Comparison of ENCODE assay signal across 15 cellular contexts in genomic region chr1:29081201-29081600, GRCh38. TPM values are rescaled to one million over a fixed set of nuclear protein-coding genes. Genes with fewer than 3 reads are reported as not detected.
A peak's percentile ranks its signal among the peaks of the same experiment; 100 is the strongest.
DNase-seq lines count a peak whose midpoint lies in the region; ATAC-seq and TF ChIP-seq lines count a peak whose summit lies in the region.
"Had no signal": no experiment of that assay in that cellular context is flagged by ENCODE, and none has a peak within 500 bp of the region (broad histone marks: within the 10 kb centered on the region; RNA-seq: fewer than 3 reads in every experiment).

No MANE protein-coding gene starts in this region.

- H3K4me3 Mint-ChIP-seq in activated naive CD8-positive, alpha-beta T cell = no peak overlapping the region
- H3K4me3 Mint-ChIP-seq in activated naive CD8-positive, alpha-beta T cell treated with anti-CD3 and anti-CD28 coated beads for 36 hours = no peak overlapping the region
- H3K4me3 Mint-ChIP-seq in T-helper 17 cell = no peak overlapping the region
- H3K4me3 Mint-ChIP-seq: CD4-positive, alpha-beta memory T cell; HFFc6 had no signal

- H3K27ac ChIP-seq in rectal smooth muscle tissue (ENCODE audit: low read depth, low read length) (peak overlapping the region; percentile 40), uterus (peak overlapping the region; percentile 90 to 91)
- H3K27ac ChIP-seq in effector memory CD4-positive, alpha-beta T cell (ENCODE audit: insufficient read depth, low read length, poor library complexity, severe bottlenecking) = no peak overlapping the region
- H3K27ac ChIP-seq: C4-2B, HL-60 had no signal

- ATAC-seq in T-helper 17 cell = no peak
- ATAC-seq in HG03097 (IDR thresholded peaks at IDR 0.05; ENCODE audit: low FRiP score, unreplicated experiment) = no peak
- ATAC-seq: GM12878 had no signal

- no peak for TF ChIP-seq POLR2A in uterus (IDR thresholded peaks at IDR 0.05)

- intact Hi-C loops in uterus (cut with DNase I; ENCODE audit: low total_unique reads) = no loop called here

- DNase-seq in activated naive CD8-positive, alpha-beta T cell treated with anti-CD3 and anti-CD28 coated beads for 36 hours = no peak
- DNase-seq in T-helper 17 cell (no peak), uterus (no peak)
- no peak for DNase-seq in effector memory CD4-positive, alpha-beta T cell
- DNase-seq: BE2C; CD4-positive, alpha-beta memory T cell; DMS79; HFFc6 had no signal

- no peak overlapping the region for H3K9ac ChIP-seq in rectal smooth muscle tissue (ENCODE audit: low read length)

- TF ChIP-seq CTCF in uterus (IDR thresholded peaks at IDR 0.05) = no peak

- H3K4me1 ChIP-seq in rectal smooth muscle tissue (ENCODE audit: control insufficient read depth, insufficient read depth, low read length) = peaks cover 14% of the 10 kb centered on the region
- no peaks in the 10 kb centered on the region for H3K4me1 ChIP-seq in uterus
- no peaks in the 10 kb centered on the region for H3K4me1 ChIP-seq in effector memory CD4-positive, alpha-beta T cell (ENCODE audit: control insufficient read depth, insufficient read depth, low read length, poor library complexity, severe bottlenecking)
- H3K4me1 ChIP-seq: BE2C had no signal

- H3K9me3 ChIP-seq in T-helper 17 cell (ENCODE audit: control insufficient read depth, low read length, poor library complexity, severe bottlenecking) (no peaks in the 10 kb centered on the region), uterus (no peaks in the 10 kb centered on the region)
- no peaks in the 10 kb centered on the region for H3K9me3 ChIP-seq in effector memory CD4-positive, alpha-beta T cell (ENCODE audit: control insufficient read depth, low read length)
- H3K9me3 ChIP-seq: BE2C, HAP-1 had no signal

- H3K4me1 Mint-ChIP-seq in activated naive CD8-positive, alpha-beta T cell (ENCODE audit: low read depth) = peaks cover 11% of the 10 kb centered on the region
- H3K4me1 Mint-ChIP-seq in activated naive CD8-positive, alpha-beta T cell treated with anti-CD3 and anti-CD28 coated beads for 36 hours = peaks cover 14% of the 10 kb centered on the region
- H3K4me1 Mint-ChIP-seq in T-helper 17 cell = no peaks in the 10 kb centered on the region

- H3K4me3 ChIP-seq in rectal smooth muscle tissue (ENCODE audit: low read length) = no peak overlapping the region
- H3K4me3 ChIP-seq in uterus = no peak overlapping the region
- H3K4me3 ChIP-seq in effector memory CD4-positive, alpha-beta T cell (ENCODE audit: insufficient read depth, low read depth, low read length, poor library complexity, severe bottlenecking) = no peak overlapping the region
- H3K4me3 ChIP-seq: GM12878, HAP-1 had no signal

- H3K9me3 Mint-ChIP-seq in activated naive CD8-positive, alpha-beta T cell (ENCODE audit: low read depth) = no peaks in the 10 kb centered on the region
- H3K9me3 Mint-ChIP-seq in activated naive CD8-positive, alpha-beta T cell treated with anti-CD3 and anti-CD28 coated beads for 36 hours = no peaks in the 10 kb centered on the region
- H3K9me3 Mint-ChIP-seq: HFFc6 had no signal

- no peaks in the 10 kb centered on the region for H3K27me3 Mint-ChIP-seq in activated naive CD8-positive, alpha-beta T cell
- H3K27me3 Mint-ChIP-seq in activated naive CD8-positive, alpha-beta T cell treated with anti-CD3 and anti-CD28 coated beads for 36 hours = no peaks in the 10 kb centered on the region
- no peaks in the 10 kb centered on the region for H3K27me3 Mint-ChIP-seq in T-helper 17 cell
- H3K27me3 Mint-ChIP-seq: CD4-positive, alpha-beta memory T cell had no signal

- H3K36me3 ChIP-seq in rectal smooth muscle tissue (ENCODE audit: control insufficient read depth, insufficient read depth, low read length) (no peaks in the 10 kb centered on the region), uterus (no peaks in the 10 kb centered on the region)
- H3K36me3 ChIP-seq in effector memory CD4-positive, alpha-beta T cell (ENCODE audit: control insufficient read depth, insufficient read depth, low read length) = peaks cover 24% of the 10 kb centered on the region
- H3K36me3 ChIP-seq: BE2C, HAP-1 had no signal

- H3K27me3 ChIP-seq in rectal smooth muscle tissue (ENCODE audit: control insufficient read depth, insufficient read depth, low read length) (no peaks in the 10 kb centered on the region), uterus (no peaks in the 10 kb centered on the region)
- no peaks in the 10 kb centered on the region for H3K27me3 ChIP-seq in effector memory CD4-positive, alpha-beta T cell (replicated peaks; ENCODE audit: control insufficient read depth, insufficient read depth, low read length, poor library complexity, severe bottlenecking)
- H3K27me3 ChIP-seq: BE2C had no signal

- peak overlapping the region; percentile 54 for H3K27ac Mint-ChIP-seq in activated naive CD8-positive, alpha-beta T cell
- H3K27ac Mint-ChIP-seq in activated naive CD8-positive, alpha-beta T cell treated with anti-CD3 and anti-CD28 coated beads for 36 hours = no peak overlapping the region
- peak overlapping the region; percentile 54 for H3K27ac Mint-ChIP-seq in T-helper 17 cell
- H3K27ac Mint-ChIP-seq: CD4-positive, alpha-beta memory T cell; HFFc6 had no signal

- peaks cover 3% of the 10 kb centered on the region for H3K36me3 Mint-ChIP-seq in activated naive CD8-positive, alpha-beta T cell
- no peaks in the 10 kb centered on the region for H3K36me3 Mint-ChIP-seq in activated naive CD8-positive, alpha-beta T cell treated with anti-CD3 and anti-CD28 coated beads for 36 hours
- H3K36me3 Mint-ChIP-seq in T-helper 17 cell (ENCODE audit: low read depth) = no peaks in the 10 kb centered on the region

RNA-seq across cellular contexts. Expression of gene TMEM200B, which starts 42.5 kb away (rescaled TPM):
- under 1 TPM; 0.90 to 0.99 TPM for total RNA-seq in activated naive CD8-positive, alpha-beta T cell treated with anti-CD3 and anti-CD28 coated beads for 36 hours
- not detected for total RNA-seq in T-helper 17 cell
- 10 to 100 TPM; 31.3 to 67.5 (median 41.9) TPM for total RNA-seq in uterus
- total RNA-seq: CD4-positive, alpha-beta memory T cell had no signal

Comparison
In these comparisons a context has a peak if more than half of its experiments do, and no peak if none do; other contexts are left out.
1. RNA of gene TMEM200B, which starts 42.5 kb away (total RNA-seq): 31.3 to 67.5 TPM in uterus; 0.90 to 0.99 TPM in activated naive CD8-positive, alpha-beta T cell treated with anti-CD3 and anti-CD28 coated beads for 36 hours and not detected in T-helper 17 cell; every median in the first group is over 10 times any median in the second.